Comparison of ENCODE assay signal across 10 cellular contexts in the genomic region with DNA sequence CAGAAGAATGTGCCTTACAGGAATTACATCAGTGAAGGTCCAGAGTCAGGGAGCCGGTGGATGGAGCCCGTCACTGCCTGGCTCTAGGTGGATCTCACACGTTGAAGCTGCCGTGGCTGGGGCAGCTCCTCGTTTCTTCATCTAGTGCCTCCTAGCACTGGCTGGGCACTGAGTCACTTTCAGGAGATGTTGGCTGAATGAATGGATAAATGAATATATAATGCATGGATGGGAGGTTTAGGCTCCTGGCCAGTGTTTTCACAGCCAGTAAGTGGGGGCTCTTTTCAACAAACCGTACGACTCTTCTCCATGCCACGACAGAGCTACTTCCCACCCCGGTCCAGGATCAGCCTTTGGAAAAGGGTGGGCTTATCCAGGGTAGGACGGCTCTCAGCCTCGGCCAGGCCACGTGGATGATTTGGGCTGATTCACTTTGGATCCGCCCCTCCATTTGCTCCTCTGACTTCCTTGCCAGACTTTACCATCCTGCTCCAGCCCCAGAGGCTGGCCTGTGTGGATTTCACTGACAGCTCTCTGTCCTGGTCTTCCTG. TPM values are rescaled to one million over a fixed set of nuclear protein-coding genes. Genes with fewer than 3 reads are reported as not detected.
A peak's percentile ranks its signal among the peaks of the same experiment; 100 is the strongest.
DNase-seq lines count a peak whose midpoint lies in the region; ATAC-seq and TF ChIP-seq lines count a peak whose summit lies in the region.
"Had no signal": no experiment of that assay in that cellular context is flagged by ENCODE, and none has a peak within 500 bp of the region (broad histone marks: within the 10 kb centered on the region; RNA-seq: fewer than 3 reads in every experiment).

No MANE protein-coding gene starts in this region.

- no peak for ATAC-seq in RWPE2 (ENCODE audit: low read depth)
- no peak for ATAC-seq in GM19467 (IDR thresholded peaks at IDR 0.05; ENCODE audit: unreplicated experiment)
- ATAC-seq in HG02884 (IDR thresholded peaks at IDR 0.05; ENCODE audit: unreplicated experiment): no peak

- H3K4me1 ChIP-seq in RWPE2 (ENCODE audit: insufficient read depth, poor library complexity, severe bottlenecking) (peaks cover 21% of the 10 kb centered on the region), ovary (ENCODE audit: insufficient read depth) (peaks cover 18% of the 10 kb centered on the region)

- no peak for TF ChIP-seq POLR2A in ovary (IDR thresholded peaks at IDR 0.05)

- TF ChIP-seq CTCF in RWPE2 (IDR thresholded peaks at IDR 0.05; ENCODE audit: poor library complexity, severe bottlenecking) (no peak), fibroblast of mammary gland (conservative IDR thresholded peaks at IDR 0.05; ENCODE audit: control insufficient read depth, insufficient read depth, low read depth, low read length) (no peak), ovary (IDR thresholded peaks at IDR 0.05) (no peak)

- no peaks in the 10 kb centered on the region for H3K27me3 ChIP-seq in RWPE2 (ENCODE audit: insufficient read depth, poor library complexity, severe bottlenecking)
- no peaks in the 10 kb centered on the region for H3K27me3 ChIP-seq in ovary
- H3K27me3 ChIP-seq: pancreas had no signal

- H3K27ac ChIP-seq in RWPE2 (ENCODE audit: poor library complexity, severe bottlenecking): peak overlapping the region; percentile 66
- peak overlapping the region in 1 of 2 donors; percentile 34 for H3K27ac ChIP-seq in ovary

- 14 to 17% (median 15%) methylated on average over 13 of the region's 13 CpGs for WGBS in ovary, 3 donors

- TF ChIP-seq EP300 in ovary (IDR thresholded peaks at IDR 0.05): no peak

- no peak overlapping the region for H3K4me3 ChIP-seq in RWPE2 (ENCODE audit: severe bottlenecking)
- H3K4me3 ChIP-seq in fibroblast of mammary gland (ENCODE audit: control insufficient read depth, low read depth, low read length): no peak overlapping the region
- no peak overlapping the region for H3K4me3 ChIP-seq in ovary

- H3K9me3 ChIP-seq in RWPE2 (ENCODE audit: severe bottlenecking): no peaks in the 10 kb centered on the region
- H3K9me3 ChIP-seq in ovary: no peaks in the 10 kb centered on the region
- H3K9me3 ChIP-seq: pancreas had no signal

- peaks cover 16% of the 10 kb centered on the region for H3K36me3 ChIP-seq in RWPE2 (ENCODE audit: low read depth)
- H3K36me3 ChIP-seq in ovary: no peaks in the 10 kb centered on the region
- H3K36me3 ChIP-seq: pancreas had no signal

- intact Hi-C loops in ovary (cut with DNase I): loop anchor here in 2 of 4 donors (10.0 kb wide), 1 partner anchor 51 kb away; no protein-coding TSS in a partner anchor

- DNase-seq in DMS 273 (lab: John Stamatoyannopoulos, UW; ENCODE audit: unreplicated experiment): peak; percentile 90
- peak; percentile 70 for DNase-seq in RWPE2 (ENCODE audit: low spot score)
- DNase-seq in fibroblast of mammary gland (ENCODE audit: low read depth): peak; percentile 83
- DNase-seq in ovary: peak in 4 of 5 donors; percentile 48 to 66 (median 60)
- no peak for DNase-seq in COLO829 (ENCODE audit: low spot score)
- DNase-seq in kidney glomerular epithelial cell (lab: John Stamatoyannopoulos, UW): no peak
- DNase-seq: SIG-M5 had no signal

RNA-seq across cellular contexts. Expression of gene SH3PXD2B, which starts 1.3 kb away (rescaled TPM):
- total RNA-seq in ovary: 10 to 100 TPM; 13.0 to 71.8 (median 61.1) TPM
- 10 to 100 TPM; 16.6 to 49.9 TPM for polyA plus RNA-seq in ovary

Comparison
In these comparisons a context has a peak if more than half of its experiments do, and no peak if none do; other contexts are left out.
1. DNase-seq: peak in DMS 273 (single experiment), RWPE2 (single experiment), fibroblast of mammary gland (single experiment) and ovary (4 of 5); none in COLO829 (single experiment) and kidney glomerular epithelial cell (single experiment).